1 cellular context compared by ENCODE assay signal in the genomic region with DNA sequence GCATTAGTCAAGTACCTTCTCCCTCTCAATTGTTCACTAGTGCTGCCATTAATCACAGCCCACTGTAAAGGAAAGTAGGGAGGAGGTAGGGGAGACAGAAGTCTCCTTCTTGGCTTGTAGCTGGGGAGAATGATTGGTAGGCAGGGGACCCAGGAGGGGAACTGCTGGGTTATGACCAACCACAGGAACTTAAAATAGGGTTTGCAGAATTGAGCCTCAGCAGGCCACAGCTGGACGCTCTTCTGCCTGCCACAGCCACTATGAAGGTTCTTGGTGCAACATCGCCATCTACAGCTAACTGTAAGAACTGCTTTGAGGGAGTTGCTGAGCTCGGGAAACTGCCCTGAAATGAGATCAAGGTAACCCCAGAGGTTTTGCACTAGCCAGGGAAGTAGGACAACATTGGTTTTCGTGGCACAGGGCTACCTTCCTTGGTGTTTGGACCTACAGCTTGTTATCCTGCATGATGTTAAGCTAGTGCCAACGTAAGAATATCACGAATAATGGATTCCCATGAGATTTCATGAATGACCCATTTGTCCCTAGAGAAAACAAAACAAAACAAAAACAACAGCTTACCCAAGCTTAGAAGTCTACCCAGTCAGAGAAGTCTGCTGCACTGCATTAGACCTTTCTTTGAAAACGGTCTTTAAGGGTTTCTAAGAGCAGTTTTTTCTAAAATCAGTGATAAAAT.
TF ChIP-seq lines count a peak whose summit lies in the region.

No MANE protein-coding gene starts in this region.

TF ChIP-seq in K562, 482 proteins besides CTCF, POLR2A, EP300 and RAD21 (continued from another document):
- TF ChIP-seq CBX3 (IDR thresholded peaks at IDR 0.05; ENCODE audit: borderline replicate concordance in 1 of 2, low read length in 2 of 2) = no peak
